16 cellular contexts compared by ENCODE assay signal in the genomic region with DNA sequence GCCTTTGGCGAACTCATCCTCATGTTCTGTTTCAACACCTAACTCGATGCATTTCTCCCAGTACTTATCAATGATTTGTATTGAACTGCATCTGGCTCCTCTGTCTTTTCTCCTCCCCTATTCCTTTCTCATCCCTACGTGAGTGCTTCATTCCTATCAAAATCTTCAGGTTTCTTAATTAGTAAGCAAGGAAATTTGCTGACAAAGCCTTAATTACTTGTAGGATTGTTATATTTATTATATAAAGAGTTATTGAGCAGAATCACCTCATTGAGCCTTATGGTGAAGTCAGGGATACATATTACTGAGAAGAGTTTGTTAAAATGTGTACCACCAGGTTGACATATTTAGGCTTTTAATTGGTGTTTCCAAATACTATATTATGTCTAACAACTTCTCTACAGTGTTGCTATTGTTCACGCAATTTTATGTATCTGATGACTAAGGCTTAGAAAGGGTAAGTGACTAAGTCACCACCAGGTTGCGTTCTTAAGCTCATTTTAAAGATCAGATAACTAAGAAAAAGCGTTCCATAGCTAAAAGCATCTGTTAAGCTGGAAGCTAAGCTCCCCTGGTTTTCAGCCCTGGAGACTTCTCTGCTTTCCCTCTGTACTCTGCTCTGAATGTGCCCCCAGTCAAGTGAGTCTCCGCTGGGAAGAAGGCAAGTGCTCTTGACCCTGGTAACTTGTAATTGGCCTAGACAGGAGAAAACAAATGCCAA.
DNase-seq lines count a peak whose midpoint lies in the region; ATAC-seq and FAIRE-seq lines count a peak whose summit lies in the region.
"Had no signal": no experiment of that assay in that cellular context is flagged by ENCODE, and none has a peak within 500 bp of the region (broad histone marks: within the 10 kb centered on the region; RNA-seq: fewer than 3 reads in every experiment).

No MANE protein-coding gene starts in this region.

- H3K36me3 Mint-ChIP-seq in activated naive CD4-positive, alpha-beta T cell treated with anti-CD3 and anti-CD28 coated beads, Interleukin-2, amount 10 ng/mL, durations not matched to agents 7 days and 5 days = no peaks in the 10 kb centered on the region

- no peaks in the 10 kb centered on the region for H3K4me1 Mint-ChIP-seq in stimulated activated naive CD8-positive, alpha-beta T cell treated with anti-CD3 and anti-CD28 coated beads, Interleukin-15, amount 100 ng/mL, for 72 hours
- H3K4me1 Mint-ChIP-seq in activated naive CD4-positive, alpha-beta T cell treated with anti-CD3 and anti-CD28 coated beads, Interleukin-2, amount 10 ng/mL, durations not matched to agents 7 days and 5 days = no peaks in the 10 kb centered on the region
- H3K4me1 Mint-ChIP-seq: activated CD4-positive, alpha-beta T cell treated with anti-CD3 and anti-CD28 coated beads, Interleukin-2, amount 10 ng/mL, durations not matched to agents 7 days and 5 days; T-helper 17 cell had no signal

- peak; percentile 44 for ATAC-seq in stimulated activated naive CD8-positive, alpha-beta T cell treated with anti-CD3 and anti-CD28 coated beads, Interleukin-15, Interleukin-2, amounts not matched to agents 100 U/mL and 50 U/mL, for 24 hours
- no peak for ATAC-seq in stimulated activated naive CD8-positive, alpha-beta T cell treated with anti-CD3 and anti-CD28 coated beads, Interleukin-15, amount 100 ng/mL, for 72 hours
- ATAC-seq: activated T-cell treated with anti-CD3 and anti-CD28 coated beads, Interleukin-2, amount 50 U/mL, for 72 hours; T-helper 17 cell had no signal

- H3K27ac ChIP-seq in epithelial cell of prostate = no peak overlapping the region
- H3K27ac ChIP-seq: esophagus muscularis mucosa, suprapubic skin had no signal

- H3K9me3 Mint-ChIP-seq in stimulated activated naive CD8-positive, alpha-beta T cell treated with anti-CD3 and anti-CD28 coated beads, Interleukin-15, amount 100 ng/mL, for 72 hours = no peaks in the 10 kb centered on the region
- H3K9me3 Mint-ChIP-seq in activated naive CD4-positive, alpha-beta T cell treated with anti-CD3 and anti-CD28 coated beads, Interleukin-2, amount 10 ng/mL, durations not matched to agents 7 days and 5 days = no peaks in the 10 kb centered on the region
- H3K9me3 Mint-ChIP-seq: activated CD4-positive, alpha-beta T cell treated with anti-CD3 and anti-CD28 coated beads, Interleukin-2, amount 10 ng/mL, durations not matched to agents 7 days and 5 days; activated T-cell treated with anti-CD3 and anti-CD28 coated beads, Interleukin-2, amount 50 U/mL, for 72 hours had no signal

- peaks cover 10% of the 10 kb centered on the region for H3K27me3 Mint-ChIP-seq in stimulated activated naive CD8-positive, alpha-beta T cell treated with anti-CD3 and anti-CD28 coated beads, Interleukin-15, amount 100 ng/mL, for 72 hours
- peaks cover 14% of the 10 kb centered on the region for H3K27me3 Mint-ChIP-seq in activated naive CD4-positive, alpha-beta T cell treated with anti-CD3 and anti-CD28 coated beads, Interleukin-2, amount 10 ng/mL, durations not matched to agents 7 days and 5 days

- no peak overlapping the region for H3K4me3 Mint-ChIP-seq in stimulated activated naive CD8-positive, alpha-beta T cell treated with anti-CD3 and anti-CD28 coated beads, Interleukin-15, amount 100 ng/mL, for 72 hours
- no peak overlapping the region for H3K4me3 Mint-ChIP-seq in activated naive CD4-positive, alpha-beta T cell treated with anti-CD3 and anti-CD28 coated beads, Interleukin-2, amount 10 ng/mL, durations not matched to agents 7 days and 5 days
- H3K4me3 Mint-ChIP-seq: activated CD4-positive, alpha-beta T cell treated with anti-CD3 and anti-CD28 coated beads, Interleukin-2, amount 10 ng/mL, durations not matched to agents 7 days and 5 days; activated T-cell treated with anti-CD3 and anti-CD28 coated beads, Interleukin-2, amount 50 U/mL, for 72 hours; T-helper 17 cell had no signal

- CTCF ChIA-PET in activated naive CD4-positive, alpha-beta T cell treated with anti-CD3 and anti-CD28 coated beads, Interleukin-2, amount 10 ng/mL, durations not matched to agents 7 days and 5 days (lab: Charles Lee) = no interaction called here

- peak overlapping the region in 1 of 2 donors; percentile 40 for H3K27ac Mint-ChIP-seq in stimulated activated naive CD8-positive, alpha-beta T cell treated with anti-CD3 and anti-CD28 coated beads, Interleukin-15, amount 100 ng/mL, for 72 hours
- H3K27ac Mint-ChIP-seq in activated naive CD4-positive, alpha-beta T cell treated with anti-CD3 and anti-CD28 coated beads, Interleukin-2, amount 10 ng/mL, durations not matched to agents 7 days and 5 days = no peak overlapping the region
- H3K27ac Mint-ChIP-seq: activated CD4-positive, alpha-beta T cell treated with anti-CD3 and anti-CD28 coated beads, Interleukin-2, amount 10 ng/mL, durations not matched to agents 7 days and 5 days; activated T-cell treated with anti-CD3 and anti-CD28 coated beads, Interleukin-2, amount 50 U/mL, for 72 hours; T-helper 17 cell had no signal

- no peak for DNase-seq in stimulated activated naive CD8-positive, alpha-beta T cell treated with anti-CD3 and anti-CD28 coated beads, Interleukin-15, Interleukin-2, amounts not matched to agents 100 U/mL and 50 U/mL, for 24 hours
- no peak for DNase-seq in stimulated activated naive CD8-positive, alpha-beta T cell treated with anti-CD3 and anti-CD28 coated beads, Interleukin-15, amount 100 ng/mL, for 72 hours
- DNase-seq in NCI-H82 (lab: John Stamatoyannopoulos, UW) (peak; percentile 95), epithelial cell of prostate (ENCODE audit: low read depth, low spot score) (peak; percentile 27), urothelium cell line (ENCODE audit: low spot score) (peak; percentile 5), CD1c-positive myeloid dendritic cell (ENCODE audit: extremely low spot score) (no peak)
- no peak for DNase-seq in activated CD4-positive, alpha-beta T cell treated with anti-CD3 and anti-CD28 coated beads, Interleukin-2, amount 50 U/mL, for 4 hours
- DNase-seq in activated naive CD4-positive, alpha-beta T cell treated with anti-CD3 and anti-CD28 coated beads, Interleukin-2, amount 10 ng/mL, durations not matched to agents 7 days and 5 days = no peak
- DNase-seq: activated CD4-positive, alpha-beta T cell treated with anti-CD3 and anti-CD28 coated beads, Interleukin-2, amount 10 ng/mL, durations not matched to agents 7 days and 5 days; activated T-cell treated with anti-CD3 and anti-CD28 coated beads, Interleukin-2, amount 50 U/mL, for 72 hours; amygdala; NCI-H446; T-helper 17 cell had no signal

- FAIRE-seq in urothelium cell line (lab: Jason Lieb, UNC) = no peak
- FAIRE-seq: colon had no signal

Comparison
In these comparisons a context has a peak if more than half of its experiments do, and no peak if none do; other contexts are left out.
1. DNase-seq: peak in NCI-H82 (single experiment), epithelial cell of prostate (single experiment) and urothelium cell line (single experiment); none in stimulated activated naive CD8-positive, alpha-beta T cell treated with anti-CD3 and anti-CD28 coated beads, Interleukin-15, Interleukin-2, amounts not matched to agents 100 U/mL and 50 U/mL, for 24 hours (single experiment), stimulated activated naive CD8-positive, alpha-beta T cell treated with anti-CD3 and anti-CD28 coated beads, Interleukin-15, amount 100 ng/mL, for 72 hours (0 of 2), activated CD4-positive, alpha-beta T cell treated with anti-CD3 and anti-CD28 coated beads, Interleukin-2, amount 50 U/mL, for 4 hours (0 of 2), CD1c-positive myeloid dendritic cell (single experiment) and activated naive CD4-positive, alpha-beta T cell treated with anti-CD3 and anti-CD28 coated beads, Interleukin-2, amount 10 ng/mL, durations not matched to agents 7 days and 5 days (single experiment).